In the genomic region with DNA sequence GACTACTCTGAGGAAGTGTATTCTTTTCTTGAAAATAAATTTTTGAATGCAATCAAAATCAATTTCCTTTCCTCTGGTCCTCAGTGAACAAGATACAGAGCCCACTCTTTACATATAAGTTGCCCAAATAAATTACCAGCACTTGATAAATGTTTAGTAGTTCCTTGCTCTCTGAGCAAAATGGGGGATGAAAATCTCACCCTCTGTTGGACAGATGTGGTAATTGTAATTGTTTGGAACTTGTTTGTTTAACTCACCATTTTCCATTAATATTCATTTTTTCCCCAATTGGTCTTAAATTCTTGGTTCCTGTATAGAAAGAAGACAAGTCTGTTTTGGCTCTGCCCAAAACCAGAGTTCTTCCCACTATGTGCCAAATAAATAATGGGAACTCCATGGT, we compare ENCODE assay signal across 12 cellular contexts.
A peak's percentile ranks its signal among the peaks of the same experiment; 100 is the strongest.
DNase-seq lines count a peak whose midpoint lies in the region; ATAC-seq and TF ChIP-seq lines count a peak whose summit lies in the region.
"Had no signal": no experiment of that assay in that cellular context is flagged by ENCODE, and none has a peak within 500 bp of the region (broad histone marks: within the 10 kb centered on the region; RNA-seq: fewer than 3 reads in every experiment).

No MANE protein-coding gene starts in this region.

- intact Hi-C loops in posterior vena cava (cut with DNase I), result no loop called here

- peak; percentile 41 for TF ChIP-seq CTCF in AG04450 (IDR thresholded peaks at IDR 0.05; ENCODE audit: low read depth, low read length)
- TF ChIP-seq CTCF in HFF-Myc (IDR thresholded peaks at IDR 0.05; ENCODE audit: low read depth, low read length, missing control alignments), result peak; percentile 20
- TF ChIP-seq CTCF in WI38 (IDR thresholded peaks at IDR 0.05; ENCODE audit: low read depth, low read length), result peak; percentile 6; the same call in 1 of the 2 replicates
- peak; percentile 22 for TF ChIP-seq CTCF in foreskin fibroblast (IDR thresholded peaks at IDR 0.05; ENCODE audit: low read depth, low read length)

- no peak for DNase-seq in AG04450 (ENCODE audit: low read depth, low spot score)
- peak; percentile 4 for DNase-seq in HFF-Myc (ENCODE audit: extremely low read depth, low read depth)
- peak; percentile 14 to 52 for DNase-seq in foreskin fibroblast
- no peak for DNase-seq in posterior vena cava (ENCODE audit: low spot score)
- no peak for DNase-seq in stimulated activated naive CD4-positive, alpha-beta T cell treated with Interleukin-2 at 50 U/mL for 16 hours (lab: John Stamatoyannopoulos, UW)
- DNase-seq: activated CD4-positive, CD25-positive, alpha-beta regulatory T cell treated with anti-CD3 and anti-CD28 coated beads, Interleukin-2, amount 50 U/mL, for 72 hours; activated T-cell treated with anti-CD3 and anti-CD28 coated beads for 4 hours; effector CD8-positive, alpha-beta T cell; NCI-H187 had no signal

- no peaks in the 10 kb centered on the region for H3K27me3 ChIP-seq in AG04450 (ENCODE audit: control insufficient read depth, insufficient read depth, low read length)

- POLR2A ChIA-PET in AG04450 (lab: Yijun Ruan, JAX), result no interaction called here

- CTCF ChIA-PET in AG04450 (lab: Charles Lee), result no interaction called here

- no peak overlapping the region for H3K27ac ChIP-seq in AG04450 (ENCODE audit: low read depth, low read length)

- ATAC-seq in GM19395 (IDR thresholded peaks at IDR 0.05; ENCODE audit: unreplicated experiment) (no peak), GM18907 (IDR thresholded peaks at IDR 0.05; ENCODE audit: unreplicated experiment) (no peak)

- H3K9me3 ChIP-seq in AG04450 (ENCODE audit: control insufficient read depth, insufficient read depth, low read length), result no peaks in the 10 kb centered on the region

- H3K4me3 ChIP-seq in AG04450 (ENCODE audit: low read depth, low read length) (no peak overlapping the region), HFF-Myc (replicated peaks; ENCODE audit: low read depth, low read length) (no peak overlapping the region), WI38 (ENCODE audit: low read depth, low read length) (no peak overlapping the region), foreskin fibroblast (ENCODE audit: low read depth in 1 of 2, low read length in 2 of 2) (no peak overlapping the region)

Comparison
In these comparisons a context has a peak if more than half of its experiments do, and no peak if none do; other contexts are left out.
1. DNase-seq: peak in HFF-Myc (single experiment) and foreskin fibroblast (2 of 2); none in AG04450 (single experiment), posterior vena cava (single experiment) and stimulated activated naive CD4-positive, alpha-beta T cell treated with Interleukin-2 at 50 U/mL for 16 hours (single experiment).
2. Peak in every context shown above with its lines, with median percentiles within 50 percentile points of each other: CTCF ChIP-seq.